In the genomic region with DNA sequence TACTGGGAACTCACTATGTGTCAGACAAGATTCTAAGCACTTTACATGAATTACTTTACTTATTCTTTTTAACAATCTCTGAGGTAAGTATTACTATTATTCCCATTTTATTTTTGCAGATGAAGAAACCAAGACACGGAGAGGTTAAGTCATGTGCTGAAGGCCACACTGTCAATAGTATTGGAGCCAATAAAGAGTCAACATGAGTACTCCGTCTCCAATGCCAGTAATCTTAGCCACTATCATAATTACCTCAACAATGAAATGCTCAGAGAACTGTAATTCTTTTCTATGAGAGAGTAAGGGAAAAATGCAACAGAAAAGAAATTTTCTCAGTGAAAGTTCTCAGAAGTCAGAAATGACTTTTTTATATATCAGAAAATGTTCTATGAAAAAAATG, we compare ENCODE assay signal across 29 cellular contexts. TPM values are rescaled to one million over a fixed set of nuclear protein-coding genes. Genes with fewer than 3 reads are reported as not detected.
"Had no signal": no experiment of that assay in that cellular context is flagged by ENCODE, and none has a peak within 500 bp of the region (broad histone marks: within the 10 kb centered on the region; RNA-seq: fewer than 3 reads in every experiment).

No MANE protein-coding gene starts in this region.

- H3K36me3 ChIP-seq: neutrophil, right lobe of liver, sigmoid colon, stomach, thoracic aorta, thyroid gland, tibial nerve, upper lobe of left lung, vagina had no signal

- H3K27me3 ChIP-seq: neutrophil, right lobe of liver, sigmoid colon, stomach, thyroid gland, tibial nerve, upper lobe of left lung, vagina had no signal

- FAIRE-seq: small intestine, urothelium cell line had no signal

- H3K27ac ChIP-seq: neutrophil, parathyroid adenoma, psoas muscle, right lobe of liver, sigmoid colon, stomach, thoracic aorta, thyroid gland, tibial nerve, upper lobe of left lung, vagina had no signal

- H3K9ac ChIP-seq: parathyroid adenoma had no signal

- H3K9me3 ChIP-seq: neutrophil, psoas muscle, right lobe of liver, sigmoid colon, stomach, thoracic aorta, thyroid gland, tibial nerve, upper lobe of left lung, vagina had no signal

- DNase-seq: naive thymus-derived CD8-positive, alpha-beta T cell; nephron progenitor cell; nucleus accumbens; posterior cingulate gyrus; psoas muscle; right cardiac atrium; right lobe of liver; sigmoid colon; small intestine; stimulated activated CD4-positive, alpha-beta T cell treated with anti-CD3 and anti-CD28 coated beads, Interleukin-15, amount 100 ng/mL, for 24 hours; stimulated activated CD4-positive, alpha-beta T cell treated with anti-CD3 and anti-CD28 coated beads, Interleukin-2, amount 100 ng/mL, for 24 hours; stimulated activated CD4-positive, alpha-beta T cell treated with anti-CD3 and anti-CD28 coated beads, Interleukin-2, amount 100 ng/mL, for 48 hours; stimulated activated CD4-positive, alpha-beta T cell treated with anti-CD3 and anti-CD28 coated beads, Interleukin-4, amount 100 ng/mL, for 24 hours; stimulated activated naive B cell treated with anti-CD40 and anti-IgM and Interleukin-4, amounts not matched to agents 10 μg/mL and 1 μg/mL and 100 μg/mL, for 72 hours; stimulated activated naive CD4-positive, alpha-beta T cell treated with Interleukin-2 at 50 U/mL for 16 hours; stomach; thyroid gland; trophoblast cell; upper lobe of left lung had no signal

- H3K4me3 ChIP-seq: psoas muscle, right lobe of liver, sigmoid colon, stomach, thoracic aorta, thyroid gland, tibial nerve, upper lobe of left lung, vagina had no signal

- ATAC-seq: naive thymus-derived CD8-positive, alpha-beta T cell; natural killer cell treated with Interleukin-12 subunit alpha and Interleukin-12 subunit beta and Interleukin-15 and Interleukin-18, amount 100 ng/mL, for 72 hours; psoas muscle; right cardiac atrium; right lobe of liver; stimulated activated effector memory CD8-positive, alpha-beta T cell treated with anti-CD3 and anti-CD28 coated beads, Interleukin-12 subunit alpha, Interleukin-12 subunit beta, amount 100 ng/mL, for 72 hours; stimulated activated naive B cell treated with anti-CD40 and anti-IgM and Interleukin-4, amounts not matched to agents 10 μg/mL and 1 μg/mL and 100 μg/mL, for 72 hours had no signal

- H3K4me1 ChIP-seq: parathyroid adenoma, right lobe of liver, stomach, thyroid gland, tibial nerve, upper lobe of left lung, vagina had no signal

RNA-seq across cellular contexts. Expression of a gene that starts 12.7 kb away (rescaled TPM):
- total RNA-seq: naive thymus-derived CD8-positive, alpha-beta T cell; natural killer cell treated with Interleukin-12 subunit alpha and Interleukin-12 subunit beta and Interleukin-15 and Interleukin-18, amount 100 ng/mL, for 72 hours; osteocyte; right lobe of liver; subcutaneous adipose tissue; thoracic aorta had no signal
- polyA plus RNA-seq: naive thymus-derived CD8-positive, alpha-beta T cell had no signal
